In the genomic region with DNA sequence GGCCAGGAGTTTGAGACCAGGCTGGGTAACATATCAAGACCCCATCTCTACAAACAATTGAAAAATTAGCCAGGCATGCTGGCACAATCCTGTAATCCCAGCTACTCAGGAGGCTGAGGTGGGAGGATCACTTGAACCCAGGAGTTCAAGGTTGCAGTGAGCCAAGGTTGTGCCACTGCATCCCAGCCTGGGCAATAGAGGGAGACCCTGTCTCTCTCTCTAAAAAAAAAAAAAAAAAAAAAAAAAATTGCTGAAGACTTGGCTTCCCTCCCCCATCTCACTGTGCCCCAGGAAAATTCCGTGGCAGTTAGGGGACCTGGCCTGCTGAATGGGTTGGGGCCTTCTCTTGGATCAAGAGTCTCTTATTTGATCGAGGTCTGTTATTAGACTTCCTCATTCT, we compare ENCODE assay signal across 27 cellular contexts. TPM values are rescaled to one million over a fixed set of nuclear protein-coding genes. Genes with fewer than 3 reads are reported as not detected.
"Had no signal": no experiment of that assay in that cellular context is flagged by ENCODE, and none has a peak within 500 bp of the region (broad histone marks: within the 10 kb centered on the region; RNA-seq: fewer than 3 reads in every experiment).

A gene with protein sequence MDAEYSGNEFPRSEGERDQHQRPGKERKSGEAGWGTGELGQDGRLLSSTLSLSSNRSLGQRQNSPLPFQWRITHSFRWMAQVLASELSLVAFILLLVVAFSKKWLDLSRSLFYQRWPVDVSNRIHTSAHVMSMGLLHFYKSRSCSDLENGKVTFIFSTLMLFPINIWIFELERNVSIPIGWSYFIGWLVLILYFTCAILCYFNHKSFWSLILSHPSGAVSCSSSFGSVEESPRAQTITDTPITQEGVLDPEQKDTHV (plus strand): TSS at position 301 of the 400 bp plus-strand sequence. CDS start 212 bp downstream, outside the sequence.

- DNase-seq: activated CD4-positive, alpha-beta memory T cell treated with anti-CD3 and anti-CD28 coated beads, Interleukin-2, amount 10 ng/mL, durations not matched to agents 7 days and 5 days; activated CD4-positive, alpha-beta T cell treated with anti-CD3 and anti-CD28 coated beads for 48 hours; activated CD4-positive, CD25-positive, alpha-beta regulatory T cell; activated CD8-positive, alpha-beta memory T cell treated with anti-CD3 and anti-CD28 coated beads, Interleukin-2, amount 50 U/mL, for 4 hours; activated effector memory CD4-positive, alpha-beta T cell treated with Interleukin-2 at 50 U/mL for 16 hours; activated naive CD4-positive, alpha-beta T cell treated with anti-CD3 and anti-CD28 coated beads, Interleukin-2, amount 10 ng/mL, durations not matched to agents 7 days and 5 days; activated naive CD8-positive, alpha-beta T cell treated with anti-CD3 and anti-CD28 coated beads, Interleukin-2, amount 50 U/mL, for 24 hours; activated T-cell treated with anti-CD3 and anti-CD28 coated beads, Interleukin-2, amount 50 U/mL, for 4 hours; anterior cingulate cortex; erythroblast; foreskin melanocyte; hypothalamus; kidney; psoas muscle; right cardiac atrium; trophoblast cell had no signal

- H3K4me3 ChIP-seq: psoas muscle, skin epidermis, suprapubic skin had no signal

- H3K27ac ChIP-seq: coronary artery, psoas muscle, skin epidermis, suprapubic skin had no signal

- H3K4me1 ChIP-seq: psoas muscle had no signal

- H3K27ac Mint-ChIP-seq: activated CD4-positive, alpha-beta memory T cell treated with anti-CD3 and anti-CD28 coated beads, Interleukin-2, amount 10 ng/mL, durations not matched to agents 7 days and 5 days; activated naive CD4-positive, alpha-beta T cell treated with anti-CD3 and anti-CD28 coated beads, Interleukin-2, amount 10 ng/mL, durations not matched to agents 7 days and 5 days; activated naive CD8-positive, alpha-beta T cell treated with anti-CD3 and anti-CD28 coated beads, Interleukin-2, amount 50 U/mL, for 24 hours; stimulated activated naive CD8-positive, alpha-beta T cell treated with anti-CD3 and anti-CD28 coated beads, Interleukin-15, Interleukin-2, amounts not matched to agents 100 ng/mL and 50 ng/mL, for 24 hours had no signal

- H3K9me3 Mint-ChIP-seq: activated CD4-positive, alpha-beta memory T cell treated with anti-CD3 and anti-CD28 coated beads, Interleukin-2, amount 10 ng/mL, durations not matched to agents 7 days and 5 days; activated naive CD4-positive, alpha-beta T cell treated with anti-CD3 and anti-CD28 coated beads, Interleukin-2, amount 10 ng/mL, durations not matched to agents 7 days and 5 days; activated naive CD8-positive, alpha-beta T cell treated with anti-CD3 and anti-CD28 coated beads, Interleukin-2, amount 50 U/mL, for 24 hours; activated T-cell treated with anti-CD3 and anti-CD28 coated beads, Interleukin-2, amount 50 U/mL, for 4 hours; central memory CD8-positive, alpha-beta T cell; stimulated activated naive CD8-positive, alpha-beta T cell treated with anti-CD3 and anti-CD28 coated beads, Interleukin-15, Interleukin-2, amounts not matched to agents 100 ng/mL and 50 ng/mL, for 24 hours had no signal

- H3K36me3 ChIP-seq: suprapubic skin had no signal

- H3K4me3 Mint-ChIP-seq: activated CD4-positive, alpha-beta memory T cell treated with anti-CD3 and anti-CD28 coated beads, Interleukin-2, amount 10 ng/mL, durations not matched to agents 7 days and 5 days; activated naive CD4-positive, alpha-beta T cell treated with anti-CD3 and anti-CD28 coated beads, Interleukin-2, amount 10 ng/mL, durations not matched to agents 7 days and 5 days; activated T-cell treated with anti-CD3 and anti-CD28 coated beads, Interleukin-2, amount 50 U/mL, for 4 hours; central memory CD8-positive, alpha-beta T cell had no signal

- FAIRE-seq: endometrium, kidney had no signal

- H3K9me3 ChIP-seq: psoas muscle, suprapubic skin had no signal

- ATAC-seq: activated naive CD8-positive, alpha-beta T cell treated with anti-CD3 and anti-CD28 coated beads, Interleukin-2, amount 50 U/mL, for 24 hours; activated T-cell treated with anti-CD3 and anti-CD28 coated beads, Interleukin-2, amount 50 U/mL, for 4 hours; left lobe of liver; psoas muscle; right cardiac atrium had no signal

- H3K27me3 ChIP-seq: suprapubic skin had no signal

- H3K36me3 Mint-ChIP-seq: activated naive CD4-positive, alpha-beta T cell treated with anti-CD3 and anti-CD28 coated beads, Interleukin-2, amount 10 ng/mL, durations not matched to agents 7 days and 5 days had no signal

RNA-seq across cellular contexts. Expression of the gene that starts here (rescaled TPM):
- total RNA-seq: activated CD4-positive, alpha-beta memory T cell treated with anti-CD3 and anti-CD28 coated beads, Interleukin-2, amount 10 ng/mL, durations not matched to agents 7 days and 5 days; activated T-cell treated with anti-CD3 and anti-CD28 coated beads, Interleukin-2, amount 50 U/mL, for 4 hours; kidney; left lobe of liver; lung microvascular endothelial cell; myocyte; osteocyte; psoas muscle; right cardiac atrium; suprapubic skin had no signal
- polyA plus RNA-seq: neural cell, psoas muscle, right cardiac atrium had no signal
